In genomic region chr7:36726806-36727503, GRCh38 we compare ENCODE assay signal across 16 cellular contexts. TPM values are rescaled to one million over a fixed set of nuclear protein-coding genes. Genes with fewer than 3 reads are reported as not detected.
A peak's percentile ranks its signal among the peaks of the same experiment; 100 is the strongest.
DNase-seq lines count a peak whose midpoint lies in the region; ATAC-seq and TF ChIP-seq lines count a peak whose summit lies in the region.
"Had no signal": no experiment of that assay in that cellular context is flagged by ENCODE, and none has a peak within 500 bp of the region (broad histone marks: within the 10 kb centered on the region; RNA-seq: fewer than 3 reads in every experiment).

No MANE protein-coding gene starts in this region.

- intact Hi-C loops in activated CD4-positive, alpha-beta T cell treated with anti-CD3 and anti-CD28 coated beads for 36 hours (cut with DNase I, micrococcal nuclease) = loop anchor here (1.0 to 10.0 kb wide), 11 partner anchors 20 to 718 kb away; partner anchors contain the start of gene ELMO1 (in 1 of the 2)
- intact Hi-C loops in activated CD8-positive, alpha-beta T cell treated with anti-CD3 and anti-CD28 coated beads for 36 hours (cut with micrococcal nuclease) = no loop called here

- H3K4me1 Mint-ChIP-seq in activated CD4-positive, alpha-beta T cell treated with anti-CD3 and anti-CD28 coated beads for 36 hours = peaks cover 63% of the 10 kb centered on the region
- H3K4me1 Mint-ChIP-seq in activated CD8-positive, alpha-beta T cell treated with anti-CD3 and anti-CD28 coated beads for 36 hours (ENCODE audit: low read depth) = peaks cover 61% of the 10 kb centered on the region
- peaks cover 15% of the 10 kb centered on the region for H3K4me1 Mint-ChIP-seq in neural progenitor cell

- peaks cover 8% of the 10 kb centered on the region for H3K9me3 Mint-ChIP-seq in activated CD4-positive, alpha-beta T cell treated with anti-CD3 and anti-CD28 coated beads for 36 hours (ENCODE audit: low read depth)
- peaks cover 16% of the 10 kb centered on the region for H3K9me3 Mint-ChIP-seq in activated CD8-positive, alpha-beta T cell treated with anti-CD3 and anti-CD28 coated beads for 36 hours
- peaks cover 21% of the 10 kb centered on the region for H3K9me3 Mint-ChIP-seq in neural progenitor cell

- H3K36me3 Mint-ChIP-seq in activated CD4-positive, alpha-beta T cell treated with anti-CD3 and anti-CD28 coated beads for 36 hours (ENCODE audit: low read depth) = peaks cover 8% of the 10 kb centered on the region
- H3K36me3 Mint-ChIP-seq in activated CD8-positive, alpha-beta T cell treated with anti-CD3 and anti-CD28 coated beads for 36 hours (ENCODE audit: low read depth) = peaks cover 12% of the 10 kb centered on the region
- H3K36me3 Mint-ChIP-seq in neural progenitor cell = peaks cover 2% of the 10 kb centered on the region

- H3K9ac ChIP-seq in neural progenitor cell = no peak overlapping the region

- CTCF ChIA-PET in activated CD4-positive, alpha-beta T cell treated with anti-CD3 and anti-CD28 coated beads for 36 hours (lab: Charles Lee) = interaction anchor here (0.7 to 2.1 kb wide), 10 partner anchors 8 to 455 kb away, joined by 3 to 7 read pairs (median 4); no protein-coding TSS in a partner anchor
- CTCF ChIA-PET in activated CD8-positive, alpha-beta T cell treated with anti-CD3 and anti-CD28 coated beads for 36 hours (lab: Charles Lee) = interaction anchor here (0.6 to 3.2 kb wide), 11 partner anchors 8 to 626 kb away, joined by 3 to 14 read pairs (median 3); no protein-coding TSS in a partner anchor

- DNase-seq in activated CD4-positive, alpha-beta T cell treated with anti-CD3 and anti-CD28 coated beads for 36 hours = peak; percentile 67
- no peak for DNase-seq in activated CD4-positive, alpha-beta T cell treated with anti-CD3 and anti-CD28 coated beads for 1 hour
- peak; percentile 27 for DNase-seq in Jurkat, Clone E6-1 (ENCODE audit: low read depth, low spot score)
- DNase-seq in activated CD8-positive, alpha-beta T cell treated with anti-CD3 and anti-CD28 coated beads for 36 hours = peak; percentile 49
- DNase-seq in neural progenitor cell (ENCODE audit: low spot score) = peak; percentile 15
- DNase-seq in AG20443 (ENCODE audit: low spot score) = no peak
- DNase-seq in SW 1271 (lab: John Stamatoyannopoulos, UW) = no peak
- DNase-seq in brain microvascular endothelial cell = no peak
- DNase-seq: Caco-2, colonic mucosa, hippocampal formation, NCI-H1092 treated with DMSO at 0.1 percent for 48 hours, NCI-H2227 treated with DMSO at 0.1 percent for 48 hours, right lobe of liver had no signal

- in situ Hi-C loops in brain microvascular endothelial cell (cut with HindIII; ENCODE audit: low pct_ligation_motif_present, low sequenced_read_pairs) = no loop called here

- no peaks in the 10 kb centered on the region for H3K27me3 Mint-ChIP-seq in activated CD4-positive, alpha-beta T cell treated with anti-CD3 and anti-CD28 coated beads for 36 hours
- H3K27me3 Mint-ChIP-seq in activated CD8-positive, alpha-beta T cell treated with anti-CD3 and anti-CD28 coated beads for 36 hours = no peaks in the 10 kb centered on the region
- H3K27me3 Mint-ChIP-seq in neural progenitor cell (ENCODE audit: insufficient read depth, low read depth) = no peaks in the 10 kb centered on the region

- no peaks in the 10 kb centered on the region for H3K79me2 ChIP-seq in neural progenitor cell (ENCODE audit: low read depth)

- H2AFZ ChIP-seq in neural progenitor cell (replicated peaks) = no peak overlapping the region

- H3K4me2 ChIP-seq in neural progenitor cell = peak overlapping the region; percentile 47

- H3K27me3 ChIP-seq in neural progenitor cell (no peaks in the 10 kb centered on the region), brain microvascular endothelial cell (replicated peaks) (no peaks in the 10 kb centered on the region)
- H3K27me3 ChIP-seq: colonic mucosa, esophagus muscularis mucosa, right lobe of liver had no signal

- peaks cover 5% of the 10 kb centered on the region for H3K9me3 ChIP-seq in neural progenitor cell (ENCODE audit: low read depth)
- H3K9me3 ChIP-seq: Caco-2, colonic mucosa, right lobe of liver had no signal

- POLR2A ChIA-PET in activated CD4-positive, alpha-beta T cell treated with anti-CD3 and anti-CD28 coated beads for 36 hours (lab: Charles Lee) = interaction anchor here (0.6 to 1.2 kb wide), 2 partner anchors 34 to 628 kb away, joined by 3 to 5 read pairs; no protein-coding TSS in a partner anchor
- POLR2A ChIA-PET in activated CD8-positive, alpha-beta T cell treated with anti-CD3 and anti-CD28 coated beads for 36 hours (lab: Charles Lee) = interaction anchor here (0.7 to 2.4 kb wide), 5 partner anchors 8 to 249 kb away, joined by 3 to 11 read pairs (median 3); no protein-coding TSS in a partner anchor

- no peak overlapping the region for H3K4me3 ChIP-seq in Jurkat, Clone E6-1 (ENCODE audit: low read length)
- H3K4me3 ChIP-seq in neural progenitor cell (no peak overlapping the region), brain microvascular endothelial cell (ENCODE audit: low read depth, low read length) (no peak overlapping the region)
- H3K4me3 ChIP-seq: colonic mucosa, esophagus muscularis mucosa, right lobe of liver had no signal

- no peak overlapping the region for H3K4me3 Mint-ChIP-seq in activated CD4-positive, alpha-beta T cell treated with anti-CD3 and anti-CD28 coated beads for 36 hours
- peak overlapping the region; percentile 17 for H3K4me3 Mint-ChIP-seq in activated CD8-positive, alpha-beta T cell treated with anti-CD3 and anti-CD28 coated beads for 36 hours
- no peak overlapping the region for H3K4me3 Mint-ChIP-seq in neural progenitor cell
- H3K4me3 Mint-ChIP-seq: neural crest cell had no signal

- no peaks in the 10 kb centered on the region for H4K20me1 ChIP-seq in neural progenitor cell (ENCODE audit: low read depth)

- peak; percentile 64 for ATAC-seq in activated CD4-positive, alpha-beta T cell treated with anti-CD3 and anti-CD28 coated beads for 36 hours
- ATAC-seq in activated CD8-positive, alpha-beta T cell treated with anti-CD3 and anti-CD28 coated beads for 36 hours = peak; percentile 17

- peaks cover 16% of the 10 kb centered on the region for H3K4me1 ChIP-seq in neural progenitor cell
- H3K4me1 ChIP-seq: Caco-2, colonic mucosa, esophagus muscularis mucosa, right lobe of liver had no signal

- no peak for TF ChIP-seq CTCF in activated CD8-positive, alpha-beta T cell treated with anti-CD3 and anti-CD28 coated beads for 36 hours (IDR thresholded peaks at IDR 0.05)
- TF ChIP-seq CTCF in neural progenitor cell (IDR thresholded peaks at IDR 0.05) = no peak
- TF ChIP-seq CTCF in brain microvascular endothelial cell (IDR thresholded peaks at IDR 0.05; ENCODE audit: low read depth, low read length, missing control alignments) = no peak

- H3F3A ChIP-seq in neural progenitor cell (ENCODE audit: low read depth) = no peaks in the 10 kb centered on the region

- H3K27ac ChIP-seq in neural progenitor cell = no peak overlapping the region
- no peak overlapping the region for H3K27ac ChIP-seq in brain microvascular endothelial cell
- H3K27ac ChIP-seq: colonic mucosa, esophagus muscularis mucosa, right lobe of liver had no signal

- H3K27ac Mint-ChIP-seq in activated CD4-positive, alpha-beta T cell treated with anti-CD3 and anti-CD28 coated beads for 36 hours = peak overlapping the region; percentile 78
- peak overlapping the region; percentile 88 for H3K27ac Mint-ChIP-seq in activated CD8-positive, alpha-beta T cell treated with anti-CD3 and anti-CD28 coated beads for 36 hours
- H3K27ac Mint-ChIP-seq in neural progenitor cell = no peak overlapping the region

- peaks cover 4% of the 10 kb centered on the region for H3K36me3 ChIP-seq in neural progenitor cell
- no peaks in the 10 kb centered on the region for H3K36me3 ChIP-seq in brain microvascular endothelial cell (replicated peaks)
- H3K36me3 ChIP-seq: colonic mucosa, esophagus muscularis mucosa, right lobe of liver had no signal

RNA-seq across cellular contexts. Expression of gene AOAH, which starts 2.7 kb away (rescaled TPM):
- 10 to 100 TPM in 1 of 2 experiments, 1 to 10 TPM in 1; 9.2 to 10.0 TPM for total RNA-seq in activated CD4-positive, alpha-beta T cell treated with anti-CD3 and anti-CD28 coated beads for 36 hours
- 2.5 TPM for polyA plus RNA-seq in Jurkat, Clone E6-1 (2012; ENCODE audit: insufficient read depth, insufficient read length)
- 10 to 100 TPM; 10.4 to 17.1 TPM for total RNA-seq in activated CD8-positive, alpha-beta T cell treated with anti-CD3 and anti-CD28 coated beads for 36 hours
- 5.5 and 5.9 TPM in 2 replicates for total RNA-seq in neural progenitor cell (ENCODE audit: low replicate concordance)
- total RNA-seq: Caco-2, neural crest cell had no signal

Comparison
In these comparisons a context has a peak if more than half of its experiments do, and no peak if none do; other contexts are left out.
1. DNase-seq: peak in activated CD4-positive, alpha-beta T cell treated with anti-CD3 and anti-CD28 coated beads for 36 hours (single experiment), Jurkat, Clone E6-1 (single experiment), activated CD8-positive, alpha-beta T cell treated with anti-CD3 and anti-CD28 coated beads for 36 hours (single experiment) and neural progenitor cell (single experiment); none in activated CD4-positive, alpha-beta T cell treated with anti-CD3 and anti-CD28 coated beads for 1 hour (single experiment), AG20443 (single experiment), SW 1271 (0 of 2) and brain microvascular endothelial cell (single experiment).